9 cellular contexts compared by ENCODE assay signal in the genomic region with DNA sequence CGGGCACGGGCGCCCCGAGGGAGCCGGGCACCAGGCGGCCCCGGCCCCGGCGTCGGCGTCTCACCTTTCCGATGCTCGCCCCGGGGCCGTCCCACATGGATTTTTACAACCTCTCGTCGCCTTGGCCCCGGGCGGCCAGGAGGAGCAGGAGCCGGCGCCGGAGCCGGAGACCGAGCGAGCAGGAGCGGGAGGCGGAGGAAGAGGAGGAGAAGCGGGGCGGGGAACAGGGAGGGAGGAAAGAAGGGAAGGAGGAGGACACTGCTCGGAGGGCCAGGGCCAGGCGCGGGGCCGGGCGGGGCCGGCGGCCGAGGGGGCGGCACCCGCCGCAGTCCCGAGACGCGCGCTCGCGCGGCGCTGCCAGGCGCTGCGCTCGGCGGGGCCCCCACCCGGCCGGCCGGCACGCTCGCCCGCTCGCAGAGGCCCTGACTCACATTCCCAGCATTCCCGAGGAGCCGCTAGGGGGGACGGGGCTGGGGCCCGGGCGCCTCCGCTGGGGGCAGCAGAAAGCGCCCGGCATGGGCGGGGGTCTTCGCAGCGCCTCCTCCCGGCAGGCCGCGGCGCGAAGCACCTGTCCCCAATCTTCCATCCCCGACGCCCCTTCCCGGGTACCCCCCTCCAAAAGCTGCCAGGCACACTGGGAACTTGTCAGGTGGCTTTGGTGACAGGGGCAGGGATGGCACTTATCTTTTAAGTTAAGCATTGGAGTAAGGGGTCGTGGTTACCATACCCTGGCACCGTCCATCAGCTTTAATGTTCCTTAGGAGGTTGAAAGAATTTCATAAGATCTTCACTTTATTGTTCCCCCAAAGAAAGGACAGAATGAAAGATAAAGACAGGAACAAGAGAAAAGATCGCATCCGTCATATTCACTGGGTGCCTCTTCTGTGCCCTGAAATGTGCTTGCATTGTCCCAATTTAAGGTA. TPM values are rescaled to one million over a fixed set of nuclear protein-coding genes. Genes with fewer than 3 reads are reported as not detected.
DNase-seq lines count a peak whose midpoint lies in the region; ATAC-seq, FAIRE-seq and TF ChIP-seq lines count a peak whose summit lies in the region.
"Had no signal": no experiment of that assay in that cellular context is flagged by ENCODE, and none has a peak within 500 bp of the region (broad histone marks: within the 10 kb centered on the region; RNA-seq: fewer than 3 reads in every experiment).

A gene (minus strand): TSS at position 284 of the 923 bp plus-strand sequence.

- TF ChIP-seq POLR2A in endothelial cell of umbilical vein (IDR thresholded peaks at IDR 0.05; ENCODE audit: low read depth, low read length), result no peak
- TF ChIP-seq POLR2A in tibial nerve (IDR thresholded peaks at IDR 0.05), result no peak

- H3K4me3 Mint-ChIP-seq in activated naive CD4-positive, alpha-beta T cell treated with anti-CD3 and anti-CD28 coated beads, Interleukin-2, amount 50 U/mL, for 24 hours, result peak within 1 kb of the TSS; percentile 73

- H3K27me3 ChIP-seq in endothelial cell of umbilical vein (ENCODE audit: control insufficient read depth in 2 of 2, insufficient read depth in 2 of 2, low read length in 2 of 2), result peaks cover 0 to 9% of the 10 kb centered on the region in 2 experiments
- H3K27me3 ChIP-seq in tibial nerve, result peaks cover 0 to 42% of the 10 kb centered on the region in 2 donors

- H3K9me1 ChIP-seq in endothelial cell of umbilical vein (replicated peaks; ENCODE audit: control insufficient read depth, extremely low read depth, insufficient read depth, low read length), result no peaks in the 10 kb centered on the region

- peak; percentile 66 for FAIRE-seq in endothelial cell of umbilical vein (lab: Jason Lieb, UNC)
- FAIRE-seq: GM18507 had no signal

- H3K4me1 ChIP-seq in endothelial cell of umbilical vein (ENCODE audit: control insufficient read depth, extremely low read depth, insufficient read depth, low read length) (peaks cover 14% of the 10 kb centered on the region), mesodermal cell (ENCODE audit: control insufficient read depth, insufficient read depth, low read length, poor library complexity, severe bottlenecking) (no peaks in the 10 kb centered on the region), tibial nerve (peaks cover 0 to 20% (median 11%) of the 10 kb centered on the region in 4 donors)

- WGBS in mesodermal cell (ENCODE audit: insufficient coverage in 2 of 2), 2 experiments, result 3 to 4% methylated on average over 33 to 43 of the region's 82 CpGs
- 6% methylated on average over 44 to 51 of the region's 82 CpGs for WGBS in tibial nerve, 2 donors

- no peaks in the 10 kb centered on the region for H3K36me3 Mint-ChIP-seq in activated naive CD4-positive, alpha-beta T cell treated with anti-CD3 and anti-CD28 coated beads, Interleukin-2, amount 50 U/mL, for 24 hours

- DNase-seq in activated naive CD4-positive, alpha-beta T cell treated with anti-CD3 and anti-CD28 coated beads, Interleukin-2, amount 50 U/mL, for 16 hours, result no peak
- DNase-seq in SHP77 (lab: John Stamatoyannopoulos, UW) (peak; percentile 66 to 76), endothelial cell of umbilical vein (ENCODE audit: low read depth, low spot score) (peak; percentile 68), tibial nerve (ENCODE audit: low spot score in 2 of 2) (no peak), NCI-H2029 (lab: John Stamatoyannopoulos, UW) (no peak)

- no peaks in the 10 kb centered on the region for H3K9me3 Mint-ChIP-seq in activated naive CD4-positive, alpha-beta T cell treated with anti-CD3 and anti-CD28 coated beads, Interleukin-2, amount 50 U/mL, for 24 hours

- dilution Hi-C loops in endothelial cell of umbilical vein (cut with MboI; ENCODE audit: extremely low pct_ligation_motif_present, low sequenced_read_pairs), result no loop called here

- H3K9ac ChIP-seq in endothelial cell of umbilical vein (replicated peaks; ENCODE audit: extremely low read depth, insufficient read depth, low read length), result peak within 1 kb of the TSS; percentile 56

- H3K36me3 ChIP-seq in endothelial cell of umbilical vein (ENCODE audit: control insufficient read depth in 2 of 2, extremely low read depth in 1 of 2, insufficient read depth in 2 of 2, low read length in 2 of 2) (no peaks in the 10 kb centered on the region), mesodermal cell (ENCODE audit: control insufficient read depth, insufficient read depth, low read length) (no peaks in the 10 kb centered on the region), tibial nerve (no peaks in the 10 kb centered on the region)

- no peak for ATAC-seq in HG02759 (IDR thresholded peaks at IDR 0.05; ENCODE audit: unreplicated experiment)

- peaks cover 55% of the 10 kb centered on the region for H3K27me3 Mint-ChIP-seq in activated naive CD4-positive, alpha-beta T cell treated with anti-CD3 and anti-CD28 coated beads, Interleukin-2, amount 50 U/mL, for 24 hours

- TF ChIP-seq CTCF in endothelial cell of umbilical vein (IDR thresholded peaks at IDR 0.05; ENCODE audit: extremely low read depth in 1 of 2, insufficient read depth in 1 of 2, low read depth in 1 of 2, low read length in 2 of 2), result peak; percentile 38 to 75
- TF ChIP-seq CTCF in tibial nerve (IDR thresholded peaks at IDR 0.05), result no peak

- intact Hi-C loops in endothelial cell of umbilical vein (cut with micrococcal nuclease), result loop anchor here (1.0 kb wide), 1 partner anchor 26 kb away; no protein-coding TSS in a partner anchor

- no TSS peak for BruUV-seq in endothelial cell of umbilical vein (replicated peaks; lab: Mats Ljungman, UMichigan)

- H3K27ac ChIP-seq in endothelial cell of umbilical vein (ENCODE audit: insufficient read depth, low read depth, low read length) (no peak within 1 kb of the TSS), mesodermal cell (ENCODE audit: low read depth, low read length, severe bottlenecking) (peak within 1 kb of the TSS; percentile 23), tibial nerve (no peak within 1 kb of the TSS)

- no peaks in the 10 kb centered on the region for H4K20me1 ChIP-seq in endothelial cell of umbilical vein (replicated peaks; ENCODE audit: control insufficient read depth, extremely low read depth, insufficient read depth, low read length)

- H3K4me3 ChIP-seq in endothelial cell of umbilical vein (replicated peaks in 1 of 3; ENCODE audit: insufficient read depth in 1 of 3, low read depth in 1 of 3, low read length in 3 of 3), result peak within 1 kb of the TSS; percentile 65 to 94 (median 83)
- peak within 1 kb of the TSS; percentile 81 for H3K4me3 ChIP-seq in mesodermal cell (ENCODE audit: extremely low read depth, insufficient read depth, low read length, poor library complexity, severe bottlenecking)
- peak within 1 kb of the TSS; percentile 31 to 56 (median 36) for H3K4me3 ChIP-seq in tibial nerve

- H3K4me2 ChIP-seq in endothelial cell of umbilical vein (ENCODE audit: insufficient read depth, low read length), result peak within 1 kb of the TSS; percentile 96

- no peak within 1 kb of the TSS for H3K27ac Mint-ChIP-seq in activated naive CD4-positive, alpha-beta T cell treated with anti-CD3 and anti-CD28 coated beads, Interleukin-2, amount 50 U/mL, for 24 hours

- POLR2A ChIA-PET in endothelial cell of umbilical vein (lab: Charles Lee), result no interaction called here

- H3K4me1 Mint-ChIP-seq in activated naive CD4-positive, alpha-beta T cell treated with anti-CD3 and anti-CD28 coated beads, Interleukin-2, amount 50 U/mL, for 24 hours, result peaks cover 7% of the 10 kb centered on the region

- peak within 1 kb of the TSS; percentile 66 for H2AFZ ChIP-seq in endothelial cell of umbilical vein (ENCODE audit: low read depth, low read length)

- no peak for TF ChIP-seq EP300 in tibial nerve (IDR thresholded peaks at IDR 0.05)

- no peaks in the 10 kb centered on the region for H3K79me2 ChIP-seq in endothelial cell of umbilical vein (ENCODE audit: control insufficient read depth, insufficient read depth, low read length)

- CTCF ChIA-PET in endothelial cell of umbilical vein (lab: Charles Lee), result interaction anchor here (1.0 to 1.8 kb wide), 7 partner anchors 12 to 128 kb away, joined by 4 to 15 read pairs (median 6); no protein-coding TSS in a partner anchor

- no peaks in the 10 kb centered on the region for H3K9me3 ChIP-seq in endothelial cell of umbilical vein (replicated peaks; ENCODE audit: control insufficient read depth, insufficient read depth, low read length)
- no peaks in the 10 kb centered on the region for H3K9me3 ChIP-seq in mesodermal cell (ENCODE audit: control insufficient read depth, low read length)
- no peaks in the 10 kb centered on the region for H3K9me3 ChIP-seq in tibial nerve

TF ChIP-seq in endothelial cell of umbilical vein, 7 proteins besides CTCF, POLR2A, EP300 and RAD21:
- TF ChIP-seq GATA2 (IDR thresholded peaks at IDR 0.05; ENCODE audit: insufficient read depth, insufficient read length, low read depth, low read length), result no peak
- TF ChIP-seq FOS (IDR thresholded peaks at IDR 0.05; ENCODE audit: borderline replicate concordance, insufficient read depth, low read length), result peak; percentile 12
- TF ChIP-seq POLR2AphosphoS5 (IDR thresholded peaks at IDR 0.05; ENCODE audit: insufficient read depth, low read depth, low read length), result peak; percentile 3

RNA-seq across cellular contexts. Expression of the gene that starts here (rescaled TPM):
- total RNA-seq in endothelial cell of umbilical vein (15.5 and 17.8 TPM in 2 replicates), tibial nerve (under 1 TPM in 3 of 4 donors, not detected in 1; 0.84 to 0.98 (median 0.90) TPM)
- polyA plus RNA-seq in endothelial cell of umbilical vein, result 4.9 and 5.6 TPM in 2 replicates
- polyA plus RNA-seq in endothelial cell of umbilical vein (2011; cell fraction: cytosol; rRNA removed), result 4.6 and 5.0 TPM in 2 replicates
- polyA plus RNA-seq in endothelial cell of umbilical vein (2011; cell fraction: nucleus; rRNA removed), result 17.9 and 19.8 TPM in 2 replicates
- polyA plus RNA-seq in endothelial cell of umbilical vein (2012), result 6.2 and 6.6 TPM in 2 replicates
- polyA minus RNA-seq in endothelial cell of umbilical vein, result 46.8 and 63.1 TPM in 2 replicates
- not detected for polyA minus RNA-seq in endothelial cell of umbilical vein (2011; cell fraction: cytosol; rRNA and poly(A)+ RNA removed)
- 112 and 168 TPM in 2 replicates for polyA minus RNA-seq in endothelial cell of umbilical vein (2011; cell fraction: nucleus; rRNA and poly(A)+ RNA removed)
- 4.1 TPM for polyA plus RNA-seq in mesodermal cell (2013, experiment 1 of 2)
- 6.0 TPM for polyA plus RNA-seq in mesodermal cell (2013, experiment 2 of 2)

Comparison
In these comparisons a context has a peak if more than half of its experiments do, and no peak if none do; other contexts are left out.
1. DNase-seq: peak in SHP77 (2 of 2) and endothelial cell of umbilical vein (single experiment); none in activated naive CD4-positive, alpha-beta T cell treated with anti-CD3 and anti-CD28 coated beads, Interleukin-2, amount 50 U/mL, for 16 hours (single experiment), tibial nerve (0 of 2) and NCI-H2029 (single experiment).
2. CTCF ChIP-seq: peak in endothelial cell of umbilical vein (2 of 2); none in tibial nerve (0 of 5).
3. Peak in every context shown above with its lines, with median percentiles within 50 percentile points of each other: H3K4me3 ChIP-seq.